Comparison of ENCODE assay signal across 19 cellular contexts in genomic region chr6:143119260-143119659, GRCh38.
"Had no signal": no experiment of that assay in that cellular context is flagged by ENCODE, and none has a peak within 500 bp of the region (broad histone marks: within the 10 kb centered on the region; RNA-seq: fewer than 3 reads in every experiment).

No MANE protein-coding gene starts in this region.

- H3K36me3 ChIP-seq: MG63 had no signal

- ATAC-seq: SK-N-SH treated with all-trans-retinoic acid at 6 μM for 48 hours had no signal

- H3K4me3 ChIP-seq: MG63 had no signal

- DNase-seq: IMR-90, Karpas-422, KG1, MG63, NCI-H1092, NCI-H1105 treated with DMSO at 0.1 percent for 48 hours, NCI-H1417 treated with DMSO at 0.1 percent for 48 hours, NCI-H146, NCI-H1694 treated with DMSO at 0.1 percent for 48 hours, NCI-H1930, NCI-H2081, NCI-H2107, NCI-H2227 treated with DMSO at 0.1 percent for 48 hours, NCI-H524, NCI-H69, NCI-H774, Right ventricle myocardium superior, RPMI8226 had no signal
